In genomic region chr6:47310131-47310480, GRCh38 we compare ENCODE assay signal across 7 cellular contexts. TPM values are rescaled to one million over a fixed set of nuclear protein-coding genes. Genes with fewer than 3 reads are reported as not detected.
DNase-seq lines count a peak whose midpoint lies in the region; ATAC-seq and TF ChIP-seq lines count a peak whose summit lies in the region.

No MANE protein-coding gene starts in this region.

- H3K9me3 ChIP-seq in skeletal muscle satellite cell (replicated peaks; ENCODE audit: low read length): no peaks in the 10 kb centered on the region
- no peaks in the 10 kb centered on the region for H3K9me3 ChIP-seq in uterus

- DNase-seq in dorsolateral prefrontal cortex (no peak), uterus (no peak), DMS79 treated with DMSO at 0.1 percent for 48 hours (lab: John Stamatoyannopoulos, UW) (no peak)

- intact Hi-C loops in dorsolateral prefrontal cortex (cut with DNase I): no loop called here
- intact Hi-C loops in uterus (cut with DNase I; ENCODE audit: low total_unique reads): no loop called here

- ATAC-seq in GM21717 (IDR thresholded peaks at IDR 0.05; ENCODE audit: unreplicated experiment) (peak; percentile 15), GM18858 (IDR thresholded peaks at IDR 0.05; ENCODE audit: unreplicated experiment) (no peak)

- TF ChIP-seq CTCF in KMS-11 (conservative IDR thresholded peaks at IDR 0.05; ENCODE audit: low read depth, low read length) (peak; percentile 4; the same call in 1 of the 2 replicates), dorsolateral prefrontal cortex (IDR thresholded peaks at IDR 0.05 in 54 of 56, conservative IDR thresholded peaks at IDR 0.05 in 2 of 56; ENCODE audit: low read depth in 1 of 56, partially characterized antibody in 56 of 56) (peak in 5 of 56 donors; percentile 5 to 14 (median 8)), uterus (IDR thresholded peaks at IDR 0.05) (no peak)

- no peaks in the 10 kb centered on the region for H4K20me1 ChIP-seq in KMS-11 (ENCODE audit: insufficient read depth)

- H3K9ac ChIP-seq in KMS-11 (peak overlapping the region; percentile 85; the same call in 1 of the 2 replicates), skeletal muscle satellite cell (ENCODE audit: low read depth, low read length) (no peak overlapping the region)

- H3K4me1 ChIP-seq in KMS-11 (ENCODE audit: low read depth, poor library complexity, severe bottlenecking) (peaks cover 19% of the 10 kb centered on the region), skeletal muscle satellite cell (ENCODE audit: control insufficient read depth, insufficient read depth, low read length) (peaks cover 6% of the 10 kb centered on the region), uterus (no peaks in the 10 kb centered on the region)

- H3K36me3 ChIP-seq in KMS-11 (ENCODE audit: insufficient read depth): no peaks in the 10 kb centered on the region
- no peaks in the 10 kb centered on the region for H3K36me3 ChIP-seq in skeletal muscle satellite cell (ENCODE audit: insufficient read depth, low read length)
- no peaks in the 10 kb centered on the region for H3K36me3 ChIP-seq in uterus

- no peak overlapping the region for H3K27ac ChIP-seq in KMS-11
- peak overlapping the region in 8 of 59 donors; percentile 74 to 91 (median 87) for H3K27ac ChIP-seq in dorsolateral prefrontal cortex
- H3K27ac ChIP-seq in uterus: peak overlapping the region in 1 of 2 donors; percentile 75

- no peaks in the 10 kb centered on the region for H3K27me3 ChIP-seq in KMS-11 (ENCODE audit: insufficient read depth, low read depth)
- H3K27me3 ChIP-seq in dorsolateral prefrontal cortex: peaks cover 0 to 4% (median 0%) of the 10 kb centered on the region in 45 donors
- H3K27me3 ChIP-seq in skeletal muscle satellite cell (ENCODE audit: control insufficient read depth, insufficient read depth, low read length): peaks cover 38% of the 10 kb centered on the region
- no peaks in the 10 kb centered on the region for H3K27me3 ChIP-seq in uterus

- H2AFZ ChIP-seq in KMS-11 (ENCODE audit: low read depth): peak overlapping the region; percentile 96; the same call in 1 of the 2 replicates

- H3K4me2 ChIP-seq in KMS-11 (peak overlapping the region; percentile 46; the same call in 1 of the 2 replicates), skeletal muscle satellite cell (ENCODE audit: low read length) (peak overlapping the region; percentile 99)

- peaks cover 19% of the 10 kb centered on the region; the same call in 1 of the 2 replicates for H3K79me2 ChIP-seq in KMS-11 (ENCODE audit: insufficient read depth, low read depth)

- TF ChIP-seq POLR2A in uterus (IDR thresholded peaks at IDR 0.05): no peak

- H3K4me3 ChIP-seq in KMS-11 (IDR thresholded peaks at IDR 0.05; ENCODE audit: insufficient read depth, low read depth, low read length) (no peak overlapping the region), dorsolateral prefrontal cortex (peak overlapping the region in 52 of 59 donors; percentile 61 to 91 (median 83)), skeletal muscle satellite cell (ENCODE audit: low read length) (no peak overlapping the region), uterus (peak overlapping the region in 1 of 2 donors; percentile 54)

RNA-seq across cellular contexts. Expression of gene TNFRSF21, which starts 0.4 kb away (rescaled TPM):
- total RNA-seq in dorsolateral prefrontal cortex: 10 to 100 TPM; 35.8 to 77.3 (median 56.1) TPM
- 6.8 TPM in 2 replicates for total RNA-seq in skeletal muscle satellite cell (2012; rRNA removed)
- total RNA-seq in uterus: 10 to 100 TPM in 2 of 4 donors, 1 to 10 TPM in 2; 1.0 to 33.1 (median 13.2) TPM

Comparison
In these comparisons a context has a peak if more than half of its experiments do, and no peak if none do; other contexts are left out.
1. H3K4me3 ChIP-seq: peak in dorsolateral prefrontal cortex (52 of 59); none in KMS-11 (single experiment) and skeletal muscle satellite cell (single experiment).